ENCODE assay signal across 8 cellular contexts in genomic region chr15:63156086-63156707, GRCh38. TPM values are rescaled to one million over a fixed set of nuclear protein-coding genes. Genes with fewer than 3 reads are reported as not detected.
DNase-seq lines count a peak whose midpoint lies in the region; ATAC-seq and TF ChIP-seq lines count a peak whose summit lies in the region.

No MANE protein-coding gene starts in this region.

- no peaks in the 10 kb centered on the region for H3K9me2 ChIP-seq in Karpas-422 (replicated peaks; ENCODE audit: insufficient read depth, low read length)

- H3K27me3 ChIP-seq in BLaER1 (no peaks in the 10 kb centered on the region), Karpas-422 (ENCODE audit: low read length) (no peaks in the 10 kb centered on the region)

- TF ChIP-seq CTCF in mesothelial cell of epicardium (IDR thresholded peaks at IDR 0.05; ENCODE audit: unreplicated experiment): no peak

- H3K4me1 Mint-ChIP-seq in mesothelial cell of epicardium: peaks cover 12% of the 10 kb centered on the region

- H3K27ac ChIP-seq in BLaER1: peak overlapping the region; percentile 93
- peak overlapping the region; percentile 44 for H3K27ac ChIP-seq in Karpas-422 (ENCODE audit: low read length)

- H3K9ac ChIP-seq in BLaER1 (peak overlapping the region; percentile 92), Karpas-422 (ENCODE audit: low read length) (peak overlapping the region; percentile 91)

- H3K9me3 ChIP-seq in BLaER1 (no peaks in the 10 kb centered on the region), Karpas-422 (ENCODE audit: low read length) (no peaks in the 10 kb centered on the region)

- H4K20me1 ChIP-seq in BLaER1 (peaks cover 9% of the 10 kb centered on the region; the same call in 1 of the 2 replicates), Karpas-422 (ENCODE audit: insufficient read depth, low read depth, low read length) (no peaks in the 10 kb centered on the region)

- H3K4me3 ChIP-seq in BLaER1 (peak overlapping the region; percentile 95), Karpas-422 (ENCODE audit: low read length) (peak overlapping the region; percentile 98)

- peaks cover 20% of the 10 kb centered on the region for H3K79me2 ChIP-seq in Karpas-422 (ENCODE audit: low read length)

- no peaks in the 10 kb centered on the region for H3K27me3 Mint-ChIP-seq in mesothelial cell of epicardium (ENCODE audit: low read depth)

- DNase-seq in Karpas-422: peak; percentile 43
- peak; percentile 15 for DNase-seq in cerebellar cortex (ENCODE audit: low spot score)
- no peak for DNase-seq in mesothelial cell of epicardium (ENCODE audit: low spot score in 2 of 2, unreplicated experiment in 2 of 2)

- no peak for ATAC-seq in GM21576 (IDR thresholded peaks at IDR 0.05; ENCODE audit: unreplicated experiment)
- ATAC-seq in HG03457 (IDR thresholded peaks at IDR 0.05; ENCODE audit: unreplicated experiment): no peak
- no peak for ATAC-seq in esophagus mucosa
- ATAC-seq in HG03159 (IDR thresholded peaks at IDR 0.05; ENCODE audit: unreplicated experiment): no peak

- peak overlapping the region; percentile 100 for H3K4me3 Mint-ChIP-seq in mesothelial cell of epicardium

- H3K36me3 ChIP-seq in BLaER1 (peaks cover 33% of the 10 kb centered on the region), Karpas-422 (ENCODE audit: insufficient read depth, low read length) (peaks cover 10% of the 10 kb centered on the region; the same call in 1 of the 2 replicates)

- H3K4me1 ChIP-seq in BLaER1 (peaks cover 25% of the 10 kb centered on the region), Karpas-422 (ENCODE audit: low read length) (peaks cover 17% of the 10 kb centered on the region)

- H3K4me2 ChIP-seq in BLaER1 (peak overlapping the region; percentile 88), Karpas-422 (ENCODE audit: low read depth, low read length, poor library complexity, severe bottlenecking) (peak overlapping the region; percentile 77)

- H3K9me3 Mint-ChIP-seq in mesothelial cell of epicardium: peaks cover 3% of the 10 kb centered on the region

- H3K36me3 Mint-ChIP-seq in mesothelial cell of epicardium: peaks cover 18% of the 10 kb centered on the region

- peak overlapping the region; percentile 99 for H3K27ac Mint-ChIP-seq in mesothelial cell of epicardium

- peak overlapping the region; percentile 77; the same call in 1 of the 2 replicates for H2AFZ ChIP-seq in Karpas-422 (ENCODE audit: low read length)

RNA-seq across cellular contexts. Expression of gene RPS27L, which starts 1.1 kb away (rescaled TPM):
- 36.3 and 72.8 TPM in 2 replicates for total RNA-seq in Karpas-422 (2014; rRNA removed; shearing (Covaris generic); ENCODE audit: low replicate concordance)
- total RNA-seq in mesothelial cell of epicardium (124 to 132 TPM (median 130 TPM) in 3 replicates), esophagus mucosa (54.4 TPM)

RNA-seq across cellular contexts. Expression of gene RAB8B, which starts 33.2 kb away (rescaled TPM):
- 4.9 and 14.2 TPM in 2 replicates for total RNA-seq in Karpas-422 (2014; rRNA removed; shearing (Covaris generic); ENCODE audit: low replicate concordance)
- total RNA-seq in mesothelial cell of epicardium: 20.2 to 27.1 TPM (median 22.7 TPM) in 3 replicates
- 6.7 TPM for total RNA-seq in esophagus mucosa

RNA-seq across cellular contexts. Expression of gene LACTB, which starts 34.5 kb away (rescaled TPM):
- total RNA-seq in Karpas-422 (2014; rRNA removed; shearing (Covaris generic); ENCODE audit: low replicate concordance): 3.8 and 15.3 TPM in 2 replicates
- total RNA-seq in mesothelial cell of epicardium: 7.6 to 9.0 TPM (median 8.2 TPM) in 3 replicates
- 8.8 TPM for total RNA-seq in esophagus mucosa

Comparison
In these comparisons a context has a peak if more than half of its experiments do, and no peak if none do; other contexts are left out.
1. DNase-seq: peak in Karpas-422 (single experiment) and cerebellar cortex (single experiment); none in mesothelial cell of epicardium (0 of 2).